In genomic region chr11:1931791-1932480, GRCh38 we compare ENCODE assay signal across 25 cellular contexts. TPM values are rescaled to one million over a fixed set of nuclear protein-coding genes. Genes with fewer than 3 reads are reported as not detected.
DNase-seq lines count a peak whose midpoint lies in the region; ATAC-seq, FAIRE-seq and TF ChIP-seq lines count a peak whose summit lies in the region.
"Had no signal": no experiment of that assay in that cellular context is flagged by ENCODE, and none has a peak within 500 bp of the region (broad histone marks: within the 10 kb centered on the region; RNA-seq: fewer than 3 reads in every experiment).

No MANE protein-coding gene starts in this region.

- DNase-seq in right lobe of liver: peak in 2 of 3 donors; percentile 13 to 48
- no peak for DNase-seq in HepG2 (ENCODE audit: low spot score)
- DNase-seq in esophagus muscularis mucosa (ENCODE audit: extremely low spot score): no peak
- peak; percentile 12 to 37 for DNase-seq in mesothelial cell of epicardium (ENCODE audit: low spot score in 2 of 2, unreplicated experiment in 2 of 2)
- DNase-seq in uterus: peak in 1 of 2 donors; percentile 19
- DNase-seq in DMS 273 (lab: John Stamatoyannopoulos, UW; ENCODE audit: unreplicated experiment): no peak
- DNase-seq in NOMO-1 treated with DMSO at 0.1 percent for 48 hours (lab: John Stamatoyannopoulos, UW; ENCODE audit: unreplicated experiment): no peak
- DNase-seq: activated CD8-positive, alpha-beta memory T cell treated with anti-CD3 and anti-CD28 coated beads, Interleukin-2, amount 10 ng/mL, durations not matched to agents 7 days and 5 days; caudate nucleus; Kasumi-1; NCI-H1105; NCI-H526 treated with DMSO at 0.1 percent for 48 hours; OCI-M1; SJCRH30; stimulated activated naive CD8-positive, alpha-beta T cell treated with anti-CD3 and anti-CD28 coated beads, Interleukin-15, Interleukin-2, amounts not matched to agents 100 U/mL and 50 U/mL, for 24 hours; upper lobe of left lung had no signal

- intact Hi-C loops in right lobe of liver (cut with DNase I) (no loop called here), HepG2 (cut with micrococcal nuclease; ENCODE audit: unreplicated experiment) (no loop called here), esophagus muscularis mucosa (cut with DNase I) (no loop called here), uterus (cut with DNase I; ENCODE audit: low total_unique reads) (no loop called here)

- H3K79me2 ChIP-seq in HepG2 (ENCODE audit: insufficient read depth, low read length): no peaks in the 10 kb centered on the region

- H3K4me3 ChIP-seq in right lobe of liver (no peak overlapping the region), HepG2 (replicated peaks in 1 of 3; ENCODE audit: insufficient read depth in 1 of 3, low read depth in 2 of 3, low read length in 3 of 3) (no peak overlapping the region), esophagus muscularis mucosa (no peak overlapping the region), uterus (no peak overlapping the region), gastroesophageal sphincter (no peak overlapping the region)
- H3K4me3 ChIP-seq: adrenal gland, SJCRH30, upper lobe of left lung had no signal

- TF ChIP-seq POLR2A in right lobe of liver (IDR thresholded peaks at IDR 0.05): no peak
- TF ChIP-seq POLR2A in HepG2 (IDR thresholded peaks at IDR 0.05; ENCODE audit: insufficient read depth in 1 of 2, low read depth in 2 of 2, low read length in 2 of 2): no peak
- no peak for TF ChIP-seq POLR2A in esophagus muscularis mucosa (IDR thresholded peaks at IDR 0.05; ENCODE audit: low read depth)
- TF ChIP-seq POLR2A in uterus (IDR thresholded peaks at IDR 0.05): no peak
- TF ChIP-seq POLR2A in gastroesophageal sphincter (IDR thresholded peaks at IDR 0.05): no peak

- CTCF ChIA-PET in HepG2 (lab: Yijun Ruan, JAX; ENCODE audit: low intra/inter-chr PET ratio, low total read pairs): no interaction called here

- in situ Hi-C loops in HepG2 (cut with HindIII; ENCODE audit: extremely low pct_ligation_motif_present, low pct_unique_long_range_greater_than_20kb): no loop called here

- no peaks in the 10 kb centered on the region for H3K9me3 Mint-ChIP-seq in mesothelial cell of epicardium
- H3K9me3 Mint-ChIP-seq: T-helper 2 cell treated with Interferon-gamma antibody and Interleukin-4, amounts not matched to agents 5 μg/mL and 100 μg/mL, for 36 hours had no signal

- no peaks in the 10 kb centered on the region for H3K4me1 ChIP-seq in right lobe of liver
- H3K4me1 ChIP-seq in HepG2 (ENCODE audit: insufficient read depth, low read length): no peaks in the 10 kb centered on the region
- peaks cover 13 to 29% (median 20%) of the 10 kb centered on the region in 4 donors for H3K4me1 ChIP-seq in esophagus muscularis mucosa
- H3K4me1 ChIP-seq in uterus: peaks cover 0 to 4% of the 10 kb centered on the region in 2 donors
- peaks cover 0 to 28% (median 13%) of the 10 kb centered on the region in 3 donors for H3K4me1 ChIP-seq in gastroesophageal sphincter
- H3K4me1 ChIP-seq: upper lobe of left lung had no signal

- TF ChIP-seq CTCF in right lobe of liver (IDR thresholded peaks at IDR 0.05): no peak
- TF ChIP-seq CTCF in HepG2 (CRISPR knock-in tag; IDR thresholded peaks at IDR 0.05): no peak
- no peak for TF ChIP-seq CTCF in esophagus muscularis mucosa (IDR thresholded peaks at IDR 0.05)
- no peak for TF ChIP-seq CTCF in mesothelial cell of epicardium (IDR thresholded peaks at IDR 0.05; ENCODE audit: unreplicated experiment)
- no peak for TF ChIP-seq CTCF in uterus (IDR thresholded peaks at IDR 0.05)
- TF ChIP-seq CTCF in gastroesophageal sphincter (IDR thresholded peaks at IDR 0.05): no peak

- H3K4me3 Mint-ChIP-seq in mesothelial cell of epicardium: peak overlapping the region; percentile 22
- H3K4me3 Mint-ChIP-seq: activated CD4-positive, alpha-beta T cell treated with anti-CD3 and anti-CD28 coated beads for 36 hours; activated CD8-positive, alpha-beta memory T cell treated with anti-CD3 and anti-CD28 coated beads, Interleukin-2, amount 10 ng/mL, durations not matched to agents 7 days and 5 days; memory B cell; T-helper 2 cell treated with Interferon-gamma antibody and Interleukin-4, amounts not matched to agents 5 μg/mL and 100 μg/mL, for 36 hours had no signal

- H3K9ac ChIP-seq in HepG2 (ENCODE audit: insufficient read depth, low read depth, low read length): no peak overlapping the region

- TF ChIP-seq RAD21 in HepG2 (CRISPR knock-in tag; IDR thresholded peaks at IDR 0.05): no peak

- POLR2A ChIA-PET in HepG2 (lab: Yijun Ruan, JAX): no interaction called here

- H3K36me3 ChIP-seq in right lobe of liver (no peaks in the 10 kb centered on the region), HepG2 (replicated peaks in 1 of 2; ENCODE audit: control insufficient read depth in 1 of 2, insufficient read depth in 2 of 2, low read length in 2 of 2) (no peaks in the 10 kb centered on the region), esophagus muscularis mucosa (peaks cover 0 to 3% (median 0%) of the 10 kb centered on the region in 4 donors), uterus (no peaks in the 10 kb centered on the region), gastroesophageal sphincter (no peaks in the 10 kb centered on the region)
- H3K36me3 ChIP-seq: adrenal gland, SJCRH30, upper lobe of left lung had no signal

- ATAC-seq in right lobe of liver (no peak), HepG2 (no peak), gastroesophageal sphincter (no peak)
- ATAC-seq: activated CD4-positive, alpha-beta T cell treated with anti-CD3 and anti-CD28 coated beads for 36 hours; activated CD8-positive, alpha-beta memory T cell treated with anti-CD3 and anti-CD28 coated beads, Interleukin-2, amount 10 ng/mL, durations not matched to agents 7 days and 5 days; stimulated activated naive CD8-positive, alpha-beta T cell treated with anti-CD3 and anti-CD28 coated beads, Interleukin-15, Interleukin-2, amounts not matched to agents 100 U/mL and 50 U/mL, for 24 hours had no signal

- no peak for FAIRE-seq in HepG2 (lab: Jason Lieb, UNC)
- FAIRE-seq: GM19239 had no signal

- H3K36me3 Mint-ChIP-seq in mesothelial cell of epicardium: no peaks in the 10 kb centered on the region
- H3K36me3 Mint-ChIP-seq: activated CD8-positive, alpha-beta memory T cell treated with anti-CD3 and anti-CD28 coated beads, Interleukin-2, amount 10 ng/mL, durations not matched to agents 7 days and 5 days had no signal

- TF ChIP-seq EP300 in HepG2 (IDR thresholded peaks at IDR 0.05; ENCODE audit: low read depth in 2 of 2, low read length in 2 of 2) (no peak), HepG2 (CRISPR knock-in tag; IDR thresholded peaks at IDR 0.05; ENCODE audit: borderline replicate concordance) (no peak), esophagus muscularis mucosa (IDR thresholded peaks at IDR 0.05) (no peak), gastroesophageal sphincter (IDR thresholded peaks at IDR 0.05) (no peak)

- H4K20me1 ChIP-seq in HepG2 (ENCODE audit: insufficient read depth, low read length): no peaks in the 10 kb centered on the region

- no peak overlapping the region for H2AFZ ChIP-seq in HepG2 (ENCODE audit: low read length)

- H3K9me3 ChIP-seq in right lobe of liver: no peaks in the 10 kb centered on the region
- no peaks in the 10 kb centered on the region for H3K9me3 ChIP-seq in HepG2 (ENCODE audit: low read length)
- H3K9me3 ChIP-seq in esophagus muscularis mucosa: no peaks in the 10 kb centered on the region
- H3K9me3 ChIP-seq in uterus: no peaks in the 10 kb centered on the region
- H3K9me3 ChIP-seq in gastroesophageal sphincter: no peaks in the 10 kb centered on the region
- H3K9me3 ChIP-seq: adrenal gland, SJCRH30, upper lobe of left lung had no signal

- no peaks in the 10 kb centered on the region for H3K27me3 Mint-ChIP-seq in mesothelial cell of epicardium (ENCODE audit: low read depth)

- BruUV-seq in HepG2 (replicated peaks; lab: Mats Ljungman, UMichigan): no TSS peak

- no peaks in the 10 kb centered on the region for H3K27me3 ChIP-seq in right lobe of liver
- H3K27me3 ChIP-seq in HepG2 (ENCODE audit: control insufficient read depth in 1 of 2, insufficient read depth in 2 of 2, low read length in 2 of 2): peaks cover 23 to 75% of the 10 kb centered on the region in 2 experiments
- H3K27me3 ChIP-seq in esophagus muscularis mucosa: no peaks in the 10 kb centered on the region
- H3K27me3 ChIP-seq in uterus: no peaks in the 10 kb centered on the region
- H3K27me3 ChIP-seq in gastroesophageal sphincter: no peaks in the 10 kb centered on the region
- H3K27me3 ChIP-seq: adrenal gland, upper lobe of left lung had no signal

- peaks cover 35% of the 10 kb centered on the region for H3K4me1 Mint-ChIP-seq in mesothelial cell of epicardium
- H3K4me1 Mint-ChIP-seq: activated CD8-positive, alpha-beta memory T cell treated with anti-CD3 and anti-CD28 coated beads, Interleukin-2, amount 10 ng/mL, durations not matched to agents 7 days and 5 days; memory B cell had no signal

- H3K27ac ChIP-seq in right lobe of liver: no peak overlapping the region
- H3K27ac ChIP-seq in HepG2 (ENCODE audit: extremely low read length, insufficient read depth, low read length): no peak overlapping the region
- H3K27ac ChIP-seq in esophagus muscularis mucosa (replicated peaks in 1 of 4): peak overlapping the region; percentile 25 to 49 (median 36)
- H3K27ac ChIP-seq in uterus: peak overlapping the region; percentile 68 to 74
- peak overlapping the region in 2 of 4 donors; percentile 14 to 74 for H3K27ac ChIP-seq in gastroesophageal sphincter
- H3K27ac ChIP-seq: SJCRH30, upper lobe of left lung had no signal

- H3K4me2 ChIP-seq in HepG2 (ENCODE audit: low read depth, low read length): no peak overlapping the region

- WGBS in right lobe of liver (ENCODE audit: insufficient coverage, low coverage, low lambda C conversion rate, missing lambda C conversion rate): 70% methylated on average over 8 of the region's 14 CpGs
- 34% methylated on average over 10 of the region's 14 CpGs for WGBS in HepG2 (ENCODE audit: low lambda C conversion rate)
- WGBS in esophagus muscularis mucosa: 83% methylated on average over 11 of the region's 14 CpGs
- WGBS in gastroesophageal sphincter (ENCODE audit: low coverage in 1 of 2), 2 donors: 62 to 69% methylated on average over 4 to 7 of the region's 14 CpGs

- peak overlapping the region; percentile 94 for H3K27ac Mint-ChIP-seq in mesothelial cell of epicardium
- H3K27ac Mint-ChIP-seq: activated CD4-positive, alpha-beta T cell treated with anti-CD3 and anti-CD28 coated beads for 36 hours; activated CD8-positive, alpha-beta memory T cell treated with anti-CD3 and anti-CD28 coated beads, Interleukin-2, amount 10 ng/mL, durations not matched to agents 7 days and 5 days; CD8-positive, alpha-beta memory T cell; memory B cell; T-helper 2 cell treated with Interferon-gamma antibody and Interleukin-4, amounts not matched to agents 5 μg/mL and 100 μg/mL, for 36 hours had no signal

RNA-seq across cellular contexts. Expression of gene TNNT3, which starts 12.4 kb away (rescaled TPM):
- total RNA-seq in right lobe of liver (1 to 10 TPM in 1 of 6 experiments, under 1 TPM in 1, not detected in 4; 0.44 to 2.2 TPM), HepG2 (2016; rRNA removed; fragmentation: Illumina TruSeq; extraction: Trizol) (not detected in 2 replicates), esophagus muscularis mucosa (1 to 10 TPM; 2.8 to 6.0 (median 3.6) TPM), mesothelial cell of epicardium (15.2 to 19.0 TPM (median 18.0 TPM) in 3 replicates), uterus (10 to 100 TPM in 2 of 4 donors, 1 to 10 TPM in 1, not detected in 1; 3.2 to 60.6 (median 29.3) TPM), gastroesophageal sphincter (1 to 10 TPM; 1.7 to 4.3 (median 2.5) TPM)
- not detected in 2 replicates for total RNA-seq in HepG2 (2016; cell fraction: cytosol; rRNA removed; fragmentation: Illumina TruSeq; extraction: Trizol; ENCODE audit: low read depth)
- total RNA-seq in HepG2 (2016; cell fraction: insoluble cytoplasmic fraction; rRNA removed; fragmentation: Illumina TruSeq; extraction: Trizol): not detected in 2 replicates
- not detected in 2 replicates for total RNA-seq in HepG2 (2016; cell fraction: membrane; rRNA removed; fragmentation: Illumina TruSeq; extraction: Trizol)
- not detected in 2 replicates for total RNA-seq in HepG2 (2016; cell fraction: nucleus; rRNA removed; fragmentation: Illumina TruSeq; extraction: Trizol)
- polyA plus RNA-seq in HepG2 (2011; rRNA removed): not detected in 2 replicates
- polyA plus RNA-seq in HepG2 (2011; cell fraction: cytosol; rRNA removed): not detected in 2 replicates
- polyA plus RNA-seq in HepG2 (2011; cell fraction: nucleus; rRNA removed): not detected in 2 replicates
- not detected in 2 replicates for polyA plus RNA-seq in HepG2 (2012)
- not detected in 2 replicates for polyA plus RNA-seq in HepG2 (2016; cell fraction: cytosol; fragmentation: Illumina TruSeq; extraction: Trizol; ENCODE audit: low read depth)
- not detected in 2 replicates for polyA plus RNA-seq in HepG2 (2016; cell fraction: insoluble cytoplasmic fraction; fragmentation: Illumina TruSeq; extraction: Trizol; ENCODE audit: low read depth)
- not detected in 2 replicates for polyA plus RNA-seq in HepG2 (2016; cell fraction: membrane; fragmentation: Illumina TruSeq; extraction: Trizol; ENCODE audit: low read depth)
- not detected in 2 replicates for polyA plus RNA-seq in HepG2 (2016; cell fraction: nucleus; fragmentation: Illumina TruSeq; extraction: Trizol; ENCODE audit: insufficient read depth, low read depth)
- polyA minus RNA-seq in HepG2 (2011; rRNA and poly(A)+ RNA removed; ENCODE audit: low replicate concordance): not detected in 2 replicates
- polyA minus RNA-seq in HepG2 (2011; cell fraction: cytosol; rRNA and poly(A)+ RNA removed): not detected in 2 replicates
- not detected in 2 replicates for polyA minus RNA-seq in HepG2 (2011; cell fraction: nucleus; rRNA and poly(A)+ RNA removed)
- total RNA-seq: Daoy had no signal
- polyA plus RNA-seq: CD8-positive, alpha-beta memory T cell; neural cell had no signal

RNA-seq across cellular contexts. Expression of gene MRPL23, which starts 15.2 kb away (rescaled TPM):
- total RNA-seq in right lobe of liver: 100 to 1,000 TPM in 1 of 6 experiments, 10 to 100 TPM in 5; 23.1 to 121 (median 36.4) TPM
- 123 and 126 TPM in 2 replicates for total RNA-seq in HepG2 (2016; rRNA removed; fragmentation: Illumina TruSeq; extraction: Trizol)
- total RNA-seq in HepG2 (2016; cell fraction: cytosol; rRNA removed; fragmentation: Illumina TruSeq; extraction: Trizol; ENCODE audit: low read depth): 53.4 and 58.2 TPM in 2 replicates
- total RNA-seq in HepG2 (2016; cell fraction: insoluble cytoplasmic fraction; rRNA removed; fragmentation: Illumina TruSeq; extraction: Trizol): 128 and 132 TPM in 2 replicates
- 80.8 and 94.7 TPM in 2 replicates for total RNA-seq in HepG2 (2016; cell fraction: membrane; rRNA removed; fragmentation: Illumina TruSeq; extraction: Trizol)
- total RNA-seq in HepG2 (2016; cell fraction: nucleus; rRNA removed; fragmentation: Illumina TruSeq; extraction: Trizol): 49.8 and 57.3 TPM in 2 replicates
- polyA plus RNA-seq in HepG2 (2011; rRNA removed): 63.1 and 67.8 TPM in 2 replicates
- polyA plus RNA-seq in HepG2 (2011; cell fraction: cytosol; rRNA removed): 127 and 181 TPM in 2 replicates
- 73.2 and 99.6 TPM in 2 replicates for polyA plus RNA-seq in HepG2 (2011; cell fraction: nucleus; rRNA removed)
- 44.3 and 57.8 TPM in 2 replicates for polyA plus RNA-seq in HepG2 (2012)
- polyA plus RNA-seq in HepG2 (2016; cell fraction: cytosol; fragmentation: Illumina TruSeq; extraction: Trizol; ENCODE audit: low read depth): 59.4 and 69.4 TPM in 2 replicates
- 137 TPM in 2 replicates for polyA plus RNA-seq in HepG2 (2016; cell fraction: insoluble cytoplasmic fraction; fragmentation: Illumina TruSeq; extraction: Trizol; ENCODE audit: low read depth)
- 70.9 and 88.2 TPM in 2 replicates for polyA plus RNA-seq in HepG2 (2016; cell fraction: membrane; fragmentation: Illumina TruSeq; extraction: Trizol; ENCODE audit: low read depth)
- 88.0 and 95.8 TPM in 2 replicates for polyA plus RNA-seq in HepG2 (2016; cell fraction: nucleus; fragmentation: Illumina TruSeq; extraction: Trizol; ENCODE audit: insufficient read depth, low read depth)
- polyA minus RNA-seq in HepG2 (2011; rRNA and poly(A)+ RNA removed; ENCODE audit: low replicate concordance): 35.5 and 42.4 TPM in 2 replicates
- 25.7 and 31.7 TPM in 2 replicates for polyA minus RNA-seq in HepG2 (2011; cell fraction: cytosol; rRNA and poly(A)+ RNA removed)
- polyA minus RNA-seq in HepG2 (2011; cell fraction: nucleus; rRNA and poly(A)+ RNA removed): 29.7 and 35.8 TPM in 2 replicates
- total RNA-seq in esophagus muscularis mucosa: 100 to 1,000 TPM in 1 of 4 donors, 10 to 100 TPM in 3; 82.0 to 153 (median 92.4) TPM
- 37.7 to 40.3 TPM (median 39.4 TPM) in 3 replicates for total RNA-seq in mesothelial cell of epicardium
- 100 to 1,000 TPM in 2 of 4 donors, 10 to 100 TPM in 2; 36.7 to 196 (median 101) TPM for total RNA-seq in uterus
- 100 to 1,000 TPM in 2 of 4 donors, 10 to 100 TPM in 2; 87.0 to 132 (median 106) TPM for total RNA-seq in gastroesophageal sphincter

RNA-seq across cellular contexts. Expression of gene PRR33, which starts 40.2 kb away (rescaled TPM):
- not detected for total RNA-seq in right lobe of liver
- not detected in 2 replicates for total RNA-seq in HepG2 (2016; rRNA removed; fragmentation: Illumina TruSeq; extraction: Trizol)
- not detected in 2 replicates for total RNA-seq in HepG2 (2016; cell fraction: cytosol; rRNA removed; fragmentation: Illumina TruSeq; extraction: Trizol; ENCODE audit: low read depth)
- not detected in 2 replicates for total RNA-seq in HepG2 (2016; cell fraction: insoluble cytoplasmic fraction; rRNA removed; fragmentation: Illumina TruSeq; extraction: Trizol)
- total RNA-seq in HepG2 (2016; cell fraction: membrane; rRNA removed; fragmentation: Illumina TruSeq; extraction: Trizol): not detected in 2 replicates
- not detected in 2 replicates for total RNA-seq in HepG2 (2016; cell fraction: nucleus; rRNA removed; fragmentation: Illumina TruSeq; extraction: Trizol)
- not detected in 2 replicates for polyA plus RNA-seq in HepG2 (2011; rRNA removed)
- polyA plus RNA-seq in HepG2 (2011; cell fraction: cytosol; rRNA removed): not detected in 2 replicates
- not detected in 2 replicates for polyA plus RNA-seq in HepG2 (2011; cell fraction: nucleus; rRNA removed)
- 0.05 TPM in 1 of 2 replicates, not detected in the other for polyA plus RNA-seq in HepG2 (2012)
- polyA plus RNA-seq in HepG2 (2016; cell fraction: cytosol; fragmentation: Illumina TruSeq; extraction: Trizol; ENCODE audit: low read depth): not detected in 2 replicates
- not detected in 2 replicates for polyA plus RNA-seq in HepG2 (2016; cell fraction: insoluble cytoplasmic fraction; fragmentation: Illumina TruSeq; extraction: Trizol; ENCODE audit: low read depth)
- not detected in 2 replicates for polyA plus RNA-seq in HepG2 (2016; cell fraction: membrane; fragmentation: Illumina TruSeq; extraction: Trizol; ENCODE audit: low read depth)
- not detected in 2 replicates for polyA plus RNA-seq in HepG2 (2016; cell fraction: nucleus; fragmentation: Illumina TruSeq; extraction: Trizol; ENCODE audit: insufficient read depth, low read depth)
- not detected in 2 replicates for polyA minus RNA-seq in HepG2 (2011; rRNA and poly(A)+ RNA removed; ENCODE audit: low replicate concordance)
- not detected in 2 replicates for polyA minus RNA-seq in HepG2 (2011; cell fraction: cytosol; rRNA and poly(A)+ RNA removed)
- not detected in 2 replicates for polyA minus RNA-seq in HepG2 (2011; cell fraction: nucleus; rRNA and poly(A)+ RNA removed)
- total RNA-seq in esophagus muscularis mucosa: not detected
- total RNA-seq in mesothelial cell of epicardium: not detected in 3 replicates
- total RNA-seq in uterus: not detected
- total RNA-seq in gastroesophageal sphincter: not detected
- total RNA-seq: activated CD8-positive, alpha-beta memory T cell treated with anti-CD3 and anti-CD28 coated beads, Interleukin-2, amount 10 ng/mL, durations not matched to agents 7 days and 5 days; CD8-positive, alpha-beta memory T cell; Daoy; upper lobe of left lung had no signal
- polyA plus RNA-seq: neural cell had no signal

Comparison
In these comparisons a context has a peak if more than half of its experiments do, and no peak if none do; other contexts are left out.
1. DNase-seq: peak in right lobe of liver (2 of 3) and mesothelial cell of epicardium (2 of 2); none in HepG2 (single experiment), esophagus muscularis mucosa (single experiment), DMS 273 (single experiment) and NOMO-1 treated with DMSO at 0.1 percent for 48 hours (single experiment).
2. H3K27ac ChIP-seq: peak in esophagus muscularis mucosa (4 of 4) and uterus (2 of 2); none in right lobe of liver (0 of 3) and HepG2 (single experiment).